16 cellular contexts compared by ENCODE assay signal in genomic region chr1:9317072-9317471, GRCh38. TPM values are rescaled to one million over a fixed set of nuclear protein-coding genes. Genes with fewer than 3 reads are reported as not detected.
DNase-seq lines count a peak whose midpoint lies in the region; ATAC-seq and TF ChIP-seq lines count a peak whose summit lies in the region.
"Had no signal": no experiment of that assay in that cellular context is flagged by ENCODE, and none has a peak within 500 bp of the region (broad histone marks: within the 10 kb centered on the region; RNA-seq: fewer than 3 reads in every experiment).

No MANE protein-coding gene starts in this region.

- no peaks in the 10 kb centered on the region for H3K4me1 ChIP-seq in PC-9 (replicated peaks; ENCODE audit: insufficient read depth)
- peaks cover 45 to 100% (median 100%) of the 10 kb centered on the region in 4 donors for H3K4me1 ChIP-seq in esophagus muscularis mucosa

- no peak for ATAC-seq in activated CD4-positive, alpha-beta T cell treated with anti-CD3 and anti-CD28 coated beads for 36 hours
- no peak for ATAC-seq in stimulated activated effector memory CD8-positive, alpha-beta T cell treated with anti-CD3 and anti-CD28 coated beads, Interleukin-12 subunit alpha, Interleukin-12 subunit beta, amount 100 ng/mL, for 72 hours
- ATAC-seq in GM18868 (IDR thresholded peaks at IDR 0.05; ENCODE audit: unreplicated experiment) (no peak), HG03108 (IDR thresholded peaks at IDR 0.05; ENCODE audit: unreplicated experiment) (no peak)
- ATAC-seq: mucosa of descending colon had no signal

- TSS peak; percentile 47 for BruUV-seq in PC-9 (replicated peaks; lab: Mats Ljungman, UMichigan)

- no peak overlapping the region for H3K4me3 Mint-ChIP-seq in activated CD4-positive, alpha-beta T cell treated with anti-CD3 and anti-CD28 coated beads for 36 hours
- H3K4me3 Mint-ChIP-seq in activated CD4-positive, alpha-beta T cell treated with anti-CD3 and anti-CD28 coated beads, Interleukin-2, amount 10 ng/mL, durations not matched to agents 7 days and 5 days, result no peak overlapping the region
- no peak overlapping the region for H3K4me3 Mint-ChIP-seq in stimulated activated effector memory CD8-positive, alpha-beta T cell treated with anti-CD3 and anti-CD28 coated beads, Interleukin-12 subunit alpha, Interleukin-12 subunit beta, amount 100 ng/mL, for 72 hours
- H3K4me3 Mint-ChIP-seq: CD4-positive, alpha-beta T cell had no signal

- no peaks in the 10 kb centered on the region for H3K36me3 Mint-ChIP-seq in activated CD4-positive, alpha-beta T cell treated with anti-CD3 and anti-CD28 coated beads for 36 hours (ENCODE audit: low read depth)
- H3K36me3 Mint-ChIP-seq in activated CD4-positive, alpha-beta T cell treated with anti-CD3 and anti-CD28 coated beads, Interleukin-2, amount 10 ng/mL, durations not matched to agents 7 days and 5 days (ENCODE audit: low read depth), result no peaks in the 10 kb centered on the region
- H3K36me3 Mint-ChIP-seq in stimulated activated effector memory CD8-positive, alpha-beta T cell treated with anti-CD3 and anti-CD28 coated beads, Interleukin-12 subunit alpha, Interleukin-12 subunit beta, amount 100 ng/mL, for 72 hours, result peaks cover 4% of the 10 kb centered on the region

- peak overlapping the region; percentile 21 for H3K27ac Mint-ChIP-seq in activated CD4-positive, alpha-beta T cell treated with anti-CD3 and anti-CD28 coated beads for 36 hours
- no peak overlapping the region for H3K27ac Mint-ChIP-seq in activated CD4-positive, alpha-beta T cell treated with anti-CD3 and anti-CD28 coated beads, Interleukin-2, amount 10 ng/mL, durations not matched to agents 7 days and 5 days
- H3K27ac Mint-ChIP-seq in stimulated activated effector memory CD8-positive, alpha-beta T cell treated with anti-CD3 and anti-CD28 coated beads, Interleukin-12 subunit alpha, Interleukin-12 subunit beta, amount 100 ng/mL, for 72 hours, result peak overlapping the region; percentile 15
- H3K27ac Mint-ChIP-seq: CD4-positive, alpha-beta T cell had no signal

- TF ChIP-seq CTCF in PC-9 (conservative IDR thresholded peaks at IDR 0.05) (no peak), esophagus muscularis mucosa (IDR thresholded peaks at IDR 0.05) (no peak)

- no peak overlapping the region for H3K4me3 ChIP-seq in PC-9
- no peak overlapping the region for H3K4me3 ChIP-seq in esophagus muscularis mucosa
- H3K4me3 ChIP-seq: mucosa of descending colon, pancreas, skin epidermis had no signal

- 0 out of 2 replicates have a peak, but pooled peaks cover 3% of the 10 kb centered on the region for H4K20me1 ChIP-seq in PC-9 (ENCODE audit: insufficient read depth)

- no peak for DNase-seq in activated CD4-positive, alpha-beta T cell treated with anti-CD3 and anti-CD28 coated beads for 36 hours
- DNase-seq in activated CD4-positive, alpha-beta T cell treated with anti-CD3 and anti-CD28 coated beads, Interleukin-2, amount 10 ng/mL, durations not matched to agents 7 days and 5 days, result no peak
- DNase-seq in PC-9 (no peak), esophagus muscularis mucosa (ENCODE audit: extremely low spot score) (no peak), superior temporal gyrus (ENCODE audit: extremely low spot score) (no peak)
- no peak for DNase-seq in stimulated activated effector memory CD8-positive, alpha-beta T cell treated with anti-CD3 and anti-CD28 coated beads, Interleukin-12 subunit alpha, Interleukin-12 subunit beta, amount 100 ng/mL, for 72 hours (ENCODE audit: low spot score in 2 of 2)
- DNase-seq: CD4-positive, alpha-beta T cell; glutamatergic neuron; kidney; mucosa of descending colon; NCI-H345 had no signal

- CTCF ChIA-PET in activated CD4-positive, alpha-beta T cell treated with anti-CD3 and anti-CD28 coated beads for 36 hours (lab: Charles Lee), result interaction anchor here (0.6 to 1.1 kb wide), 2 partner anchors 174 to 485 kb away, joined by 3 to 4 read pairs; no protein-coding TSS in a partner anchor
- CTCF ChIA-PET in activated CD4-positive, alpha-beta T cell treated with anti-CD3 and anti-CD28 coated beads, Interleukin-2, amount 10 ng/mL, durations not matched to agents 7 days and 5 days (lab: Charles Lee), result interaction anchor here (0.6 kb wide), 1 partner anchor 178 kb away, joined by 4 read pairs; no protein-coding TSS in a partner anchor
- CTCF ChIA-PET in PC-9 (lab: Charles Lee), result interaction anchor here (0.7 kb wide), 1 partner anchor 312 kb away, joined by 3 read pairs; no protein-coding TSS in a partner anchor

- no peak overlapping the region for H2AFZ ChIP-seq in PC-9

- H3K27me3 ChIP-seq in PC-9 (ENCODE audit: insufficient read depth, low read depth) (no peaks in the 10 kb centered on the region), esophagus muscularis mucosa (no peaks in the 10 kb centered on the region)
- H3K27me3 ChIP-seq: pancreas had no signal

- no peak for TF ChIP-seq EP300 in esophagus muscularis mucosa (IDR thresholded peaks at IDR 0.05)

- no peaks in the 10 kb centered on the region for H3K9me3 Mint-ChIP-seq in activated CD4-positive, alpha-beta T cell treated with anti-CD3 and anti-CD28 coated beads for 36 hours (ENCODE audit: low read depth)
- no peaks in the 10 kb centered on the region for H3K9me3 Mint-ChIP-seq in activated CD4-positive, alpha-beta T cell treated with anti-CD3 and anti-CD28 coated beads, Interleukin-2, amount 10 ng/mL, durations not matched to agents 7 days and 5 days
- H3K9me3 Mint-ChIP-seq in stimulated activated effector memory CD8-positive, alpha-beta T cell treated with anti-CD3 and anti-CD28 coated beads, Interleukin-12 subunit alpha, Interleukin-12 subunit beta, amount 100 ng/mL, for 72 hours, result no peaks in the 10 kb centered on the region
- H3K9me3 Mint-ChIP-seq: CD4-positive, alpha-beta T cell; stimulated activated naive CD8-positive, alpha-beta T cell treated with anti-CD3 and anti-CD28 coated beads, Interleukin-15, Interleukin-2, amounts not matched to agents 100 ng/mL and 50 ng/mL, for 24 hours had no signal

- no peak for TF ChIP-seq POLR2A in esophagus muscularis mucosa (IDR thresholded peaks at IDR 0.05; ENCODE audit: low read depth)

- peaks cover 38% of the 10 kb centered on the region for H3K4me1 Mint-ChIP-seq in activated CD4-positive, alpha-beta T cell treated with anti-CD3 and anti-CD28 coated beads for 36 hours
- peaks cover 41% of the 10 kb centered on the region for H3K4me1 Mint-ChIP-seq in activated CD4-positive, alpha-beta T cell treated with anti-CD3 and anti-CD28 coated beads, Interleukin-2, amount 10 ng/mL, durations not matched to agents 7 days and 5 days
- H3K4me1 Mint-ChIP-seq in stimulated activated effector memory CD8-positive, alpha-beta T cell treated with anti-CD3 and anti-CD28 coated beads, Interleukin-12 subunit alpha, Interleukin-12 subunit beta, amount 100 ng/mL, for 72 hours, result peaks cover 37% of the 10 kb centered on the region

- peaks cover 11% of the 10 kb centered on the region; the same call in 1 of the 2 replicates for H3K79me2 ChIP-seq in PC-9 (ENCODE audit: low read depth)

- WGBS in esophagus muscularis mucosa, result 90% methylated on average over 7 of the region's 7 CpGs

- intact Hi-C loops in activated CD4-positive, alpha-beta T cell treated with anti-CD3 and anti-CD28 coated beads for 36 hours (cut with DNase I, micrococcal nuclease), result loop anchor here in 1 of 2 experiments (5.0 kb wide), 1 partner anchor 95 kb away; no protein-coding TSS in a partner anchor
- intact Hi-C loops in PC-9 (cut with micrococcal nuclease; ENCODE audit: unreplicated experiment) (loop anchor here (1.0 kb wide), 1 partner anchor 29 kb away; no protein-coding TSS in a partner anchor), esophagus muscularis mucosa (cut with DNase I) (no loop called here)

- no peaks in the 10 kb centered on the region for H3K36me3 ChIP-seq in PC-9 (ENCODE audit: low read depth)
- H3K36me3 ChIP-seq in esophagus muscularis mucosa, result peaks cover 0 to 13% (median 4%) of the 10 kb centered on the region in 4 donors

- H3K27ac ChIP-seq in PC-9 (no peak overlapping the region), esophagus muscularis mucosa (replicated peaks in 1 of 4) (peak overlapping the region; percentile 80 to 87 (median 84))
- H3K27ac ChIP-seq: pancreas had no signal

- no peaks in the 10 kb centered on the region for H3K27me3 Mint-ChIP-seq in activated CD4-positive, alpha-beta T cell treated with anti-CD3 and anti-CD28 coated beads for 36 hours
- H3K27me3 Mint-ChIP-seq in activated CD4-positive, alpha-beta T cell treated with anti-CD3 and anti-CD28 coated beads, Interleukin-2, amount 10 ng/mL, durations not matched to agents 7 days and 5 days, result no peaks in the 10 kb centered on the region
- H3K27me3 Mint-ChIP-seq: CD4-positive, alpha-beta T cell; stimulated activated naive CD8-positive, alpha-beta T cell treated with anti-CD3 and anti-CD28 coated beads, Interleukin-15, Interleukin-2, amounts not matched to agents 100 ng/mL and 50 ng/mL, for 24 hours had no signal

- POLR2A ChIA-PET in activated CD4-positive, alpha-beta T cell treated with anti-CD3 and anti-CD28 coated beads for 36 hours (lab: Charles Lee), result no interaction called here
- POLR2A ChIA-PET in activated CD4-positive, alpha-beta T cell treated with anti-CD3 and anti-CD28 coated beads, Interleukin-2, amount 10 ng/mL, durations not matched to agents 7 days and 5 days (lab: Charles Lee), result no interaction called here
- POLR2A ChIA-PET in PC-9 (lab: Charles Lee; ENCODE audit: unreplicated experiment), result interaction anchor here (0.6 kb wide), 1 partner anchor 14 kb away, joined by 3 read pairs; no protein-coding TSS in a partner anchor

- H3K4me2 ChIP-seq in PC-9, result no peak overlapping the region

- no peaks in the 10 kb centered on the region for H3F3A ChIP-seq in PC-9 (ENCODE audit: insufficient read depth, low read depth)

- H3K9me2 ChIP-seq in PC-9 (ENCODE audit: insufficient read depth), result no peaks in the 10 kb centered on the region

- H3K9me3 ChIP-seq in PC-9 (ENCODE audit: insufficient read depth, low read depth), result no peaks in the 10 kb centered on the region
- H3K9me3 ChIP-seq in esophagus muscularis mucosa, result no peaks in the 10 kb centered on the region
- H3K9me3 ChIP-seq: mucosa of descending colon, pancreas had no signal

RNA-seq across cellular contexts. Expression of gene SPSB1, which starts 24.4 kb away (rescaled TPM):
- total RNA-seq in activated CD4-positive, alpha-beta T cell treated with anti-CD3 and anti-CD28 coated beads for 36 hours, result 1 to 10 TPM; 5.7 to 6.8 TPM
- 1 to 10 TPM; 4.8 to 6.6 TPM for total RNA-seq in activated CD4-positive, alpha-beta T cell treated with anti-CD3 and anti-CD28 coated beads, Interleukin-2, amount 10 ng/mL, durations not matched to agents 7 days and 5 days
- total RNA-seq in PC-9 (2021), result 27.9 and 33.8 TPM in 2 replicates
- 100 to 1,000 TPM in 2 of 4 donors, 10 to 100 TPM in 2; 61.0 to 104 (median 97.4) TPM for total RNA-seq in esophagus muscularis mucosa
